1 cellular context compared by ENCODE assay signal in the genomic region with DNA sequence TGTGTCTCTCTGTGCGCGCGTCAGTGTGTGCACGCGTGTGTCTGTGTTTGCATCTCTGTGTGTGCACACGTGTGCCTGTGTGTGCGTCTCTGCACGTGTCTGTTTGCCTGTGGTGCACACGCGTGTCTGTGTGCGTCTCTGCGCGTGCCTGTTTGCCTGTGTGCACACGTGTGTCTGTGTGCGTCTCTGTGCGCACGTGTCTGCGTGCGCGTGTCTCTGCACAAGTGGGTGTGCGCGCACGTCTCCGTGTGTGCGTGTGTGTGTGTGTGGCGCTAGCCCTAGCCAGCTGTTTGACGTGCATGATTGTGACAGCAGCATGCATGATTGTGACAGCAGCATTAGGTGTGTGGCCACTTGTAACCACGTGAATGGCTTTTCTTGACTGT.
TF ChIP-seq lines count a peak whose summit lies in the region.

No MANE protein-coding gene starts in this region.

TF ChIP-seq in IMR-90, 13 proteins besides CTCF, POLR2A, EP300 and RAD21 (continued from another document):
- TF ChIP-seq FOS (IDR thresholded peaks at IDR 0.05; ENCODE audit: low read depth, low read length) (no peak), MAZ (IDR thresholded peaks at IDR 0.05; ENCODE audit: borderline replicate concordance, low read depth, low read length) (no peak), NFE2L2 (IDR thresholded peaks at IDR 0.05; ENCODE audit: low read depth, low read length) (no peak)
- TF ChIP-seq, protein P1, sequence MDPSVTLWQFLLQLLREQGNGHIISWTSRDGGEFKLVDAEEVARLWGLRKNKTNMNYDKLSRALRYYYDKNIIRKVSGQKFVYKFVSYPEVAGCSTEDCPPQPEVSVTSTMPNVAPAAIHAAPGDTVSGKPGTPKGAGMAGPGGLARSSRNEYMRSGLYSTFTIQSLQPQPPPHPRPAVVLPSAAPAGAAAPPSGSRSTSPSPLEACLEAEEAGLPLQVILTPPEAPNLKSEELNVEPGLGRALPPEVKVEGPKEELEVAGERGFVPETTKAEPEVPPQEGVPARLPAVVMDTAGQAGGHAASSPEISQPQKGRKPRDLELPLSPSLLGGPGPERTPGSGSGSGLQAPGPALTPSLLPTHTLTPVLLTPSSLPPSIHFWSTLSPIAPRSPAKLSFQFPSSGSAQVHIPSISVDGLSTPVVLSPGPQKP (IDR thresholded peaks at IDR 0.05; ENCODE audit: borderline replicate concordance, low read depth, low read length), result no peak
